Comparison of ENCODE assay signal across 19 cellular contexts in genomic region chr2:45195916-45196315, GRCh38.
DNase-seq lines count a peak whose midpoint lies in the region; ATAC-seq and TF ChIP-seq lines count a peak whose summit lies in the region.
"Had no signal": no experiment of that assay in that cellular context is flagged by ENCODE, and none has a peak within 500 bp of the region (broad histone marks: within the 10 kb centered on the region; RNA-seq: fewer than 3 reads in every experiment).

No MANE protein-coding gene starts in this region.

- no peaks in the 10 kb centered on the region for H3K27me3 ChIP-seq in right atrium auricular region
- H3K27me3 ChIP-seq: BLaER1 treated with 17β-estradiol and CSF1 and Interleukin-3, amounts not matched to agents 10 nM and 100 nM had no signal

- H3K4me3 ChIP-seq in AG10803 (ENCODE audit: low read length) (no peak overlapping the region), fibroblast of mammary gland (ENCODE audit: control insufficient read depth, low read depth, low read length) (no peak overlapping the region), right atrium auricular region (no peak overlapping the region)
- H3K4me3 ChIP-seq: BLaER1 treated with 17β-estradiol and CSF1 and Interleukin-3, amounts not matched to agents 10 nM and 100 nM had no signal

- no peaks in the 10 kb centered on the region for H3K4me1 ChIP-seq in right atrium auricular region
- H3K4me1 ChIP-seq: Caco-2 had no signal

- no peak for TF ChIP-seq CTCF in AG10803 (conservative IDR thresholded peaks at IDR 0.05; ENCODE audit: low read length)
- TF ChIP-seq CTCF in fibroblast of mammary gland (conservative IDR thresholded peaks at IDR 0.05; ENCODE audit: control insufficient read depth, insufficient read depth, low read depth, low read length): no peak
- no peak for TF ChIP-seq CTCF in right atrium auricular region (IDR thresholded peaks at IDR 0.05)

- no peaks in the 10 kb centered on the region for H3K36me3 ChIP-seq in right atrium auricular region

- no peak overlapping the region for H3K27ac ChIP-seq in right atrium auricular region
- H3K27ac ChIP-seq: BLaER1 treated with 17β-estradiol and CSF1 and Interleukin-3, amounts not matched to agents 10 nM and 100 nM; C4-2B had no signal

- H3K9me3 ChIP-seq in right atrium auricular region: no peaks in the 10 kb centered on the region

- DNase-seq in NCI-H2171 treated with DMSO at 0.1 percent for 48 hours (lab: John Stamatoyannopoulos, UW): peak; percentile 12
- DNase-seq in NCI-H2171 (lab: John Stamatoyannopoulos, UW): no peak
- DNase-seq in AG10803 (ENCODE audit: low read depth): peak; percentile 49
- peak; percentile 33 for DNase-seq in RPMI7951 (ENCODE audit: low read depth)
- peak; percentile 54 for DNase-seq in fibroblast of mammary gland (ENCODE audit: low read depth)
- no peak for DNase-seq in right atrium auricular region (ENCODE audit: low spot score)
- DNase-seq: 8988T; ACHN; AML-193; Caco-2; Calu3; CD4-positive, alpha-beta T cell; CD8-positive, alpha-beta T cell; DMS79 treated with DMSO at 0.1 percent for 48 hours; GF-D8 had no signal

- ATAC-seq in HG03442 (IDR thresholded peaks at IDR 0.05; ENCODE audit: unreplicated experiment) (no peak), HG02884 (IDR thresholded peaks at IDR 0.05; ENCODE audit: unreplicated experiment) (no peak)
- ATAC-seq: CD8-positive, alpha-beta T cell had no signal

Comparison
In these comparisons a context has a peak if more than half of its experiments do, and no peak if none do; other contexts are left out.
1. DNase-seq: peak in NCI-H2171 treated with DMSO at 0.1 percent for 48 hours (single experiment), AG10803 (single experiment), RPMI7951 (single experiment) and fibroblast of mammary gland (single experiment); none in NCI-H2171 (single experiment) and right atrium auricular region (single experiment).